16 cellular contexts compared by ENCODE assay signal in the genomic region with DNA sequence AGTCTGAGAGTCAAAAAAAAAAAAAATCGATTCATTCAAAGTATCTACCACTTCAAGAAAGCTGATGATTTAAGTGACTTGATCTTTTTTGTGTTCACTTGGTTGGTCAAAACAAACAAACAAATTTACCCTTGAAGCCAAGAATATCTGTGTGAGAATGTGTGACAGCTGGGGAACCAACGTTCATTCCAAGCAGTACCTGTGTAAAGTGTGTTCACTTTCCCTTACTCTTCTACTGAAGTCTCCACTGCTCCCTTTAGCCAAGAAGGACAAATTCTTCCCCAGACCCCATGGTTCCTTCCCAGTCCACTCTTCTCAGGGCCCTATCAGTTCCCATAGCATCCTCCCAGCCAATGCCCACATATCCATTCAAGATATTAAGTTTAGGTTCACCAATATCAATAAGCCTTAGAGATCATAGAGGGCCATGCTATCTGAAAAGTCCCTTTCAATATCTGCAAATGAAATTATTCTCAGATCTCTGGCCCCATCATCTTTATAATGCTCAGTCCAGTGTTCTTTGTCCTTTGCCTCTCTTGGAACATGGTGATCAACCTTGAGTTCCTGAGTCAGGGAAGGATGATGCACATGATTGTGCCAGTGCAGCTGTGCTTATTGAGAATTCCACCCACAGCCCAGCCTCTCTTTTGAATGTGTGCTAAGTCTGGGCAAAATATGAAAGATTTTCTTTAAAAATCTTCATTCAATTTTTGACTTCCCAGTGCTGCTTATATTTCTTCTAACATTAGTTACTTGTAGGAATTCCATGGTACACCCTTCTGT.
A peak's percentile ranks its signal among the peaks of the same experiment; 100 is the strongest.
DNase-seq lines count a peak whose midpoint lies in the region; ATAC-seq and TF ChIP-seq lines count a peak whose summit lies in the region.
"Had no signal": no experiment of that assay in that cellular context is flagged by ENCODE, and none has a peak within 500 bp of the region (broad histone marks: within the 10 kb centered on the region; RNA-seq: fewer than 3 reads in every experiment).

No MANE protein-coding gene starts in this region.

- H3K4me3 ChIP-seq in endodermal cell (ENCODE audit: low read length) (no peak overlapping the region), mesendoderm (ENCODE audit: low read length) (no peak overlapping the region)
- H3K4me3 ChIP-seq: A549, HAP-1 had no signal

- H3K27me3 ChIP-seq in endodermal cell (ENCODE audit: control insufficient read depth, insufficient read depth, low read length, poor library complexity, severe bottlenecking) (no peaks in the 10 kb centered on the region), mesendoderm (ENCODE audit: insufficient read depth, low read length, poor library complexity) (no peaks in the 10 kb centered on the region)
- H3K27me3 ChIP-seq: BE2C had no signal

- H3K56ac ChIP-seq in mesendoderm (ENCODE audit: low read length) = no peak overlapping the region

- H3K27me3 Mint-ChIP-seq in endodermal cell (ENCODE audit: insufficient read depth) = no peaks in the 10 kb centered on the region
- H3K27me3 Mint-ChIP-seq: CD4-positive, alpha-beta memory T cell had no signal

- no peaks in the 10 kb centered on the region for H3K9me3 Mint-ChIP-seq in endodermal cell
- H3K9me3 Mint-ChIP-seq: CD4-positive, alpha-beta memory T cell; HFFc6 had no signal

- no peak overlapping the region for H3K9ac ChIP-seq in endodermal cell (ENCODE audit: extremely low read depth, low read length, poor library complexity, severe bottlenecking)
- H3K9ac ChIP-seq in mesendoderm (ENCODE audit: low read length) = no peak overlapping the region

- no peak overlapping the region for H4K8ac ChIP-seq in mesendoderm (ENCODE audit: low read depth, low read length)

- H3K4me1 Mint-ChIP-seq in endodermal cell = peaks cover 36% of the 10 kb centered on the region
- H3K4me1 Mint-ChIP-seq: CD4-positive, alpha-beta memory T cell had no signal

- H2AK5ac ChIP-seq in mesendoderm (ENCODE audit: low read length) = peak overlapping the region; percentile 93

- H3K9me3 ChIP-seq in endodermal cell (ENCODE audit: control insufficient read depth, low read length) = peaks cover 1% of the 10 kb centered on the region
- H3K9me3 ChIP-seq: A549, BE2C, HAP-1 had no signal

- peaks cover 9% of the 10 kb centered on the region for H3K79me1 ChIP-seq in mesendoderm (ENCODE audit: low read length)

- H2BK120ac ChIP-seq in mesendoderm (ENCODE audit: low read depth, low read length) = peak overlapping the region; percentile 73

- 83 to 100% methylated on average over 1 of the region's 2 CpGs for WGBS in endodermal cell (ENCODE audit: insufficient coverage in 1 of 2, insufficient read length in 1 of 2), 2 experiments
- WGBS in mesendoderm (ENCODE audit: extremely low coverage, insufficient coverage, low lambda C conversion rate) = no CpG with 5 or more reads among the region's 2 CpGs

- peak overlapping the region; percentile 70 for H3K4ac ChIP-seq in mesendoderm (ENCODE audit: low read depth, low read length)

- H3K4me1 ChIP-seq in endodermal cell (ENCODE audit: control insufficient read depth, insufficient read depth, low read length) (peaks cover 4% of the 10 kb centered on the region), mesendoderm (ENCODE audit: control insufficient read depth, low read depth, low read length) (peaks cover 10% of the 10 kb centered on the region)
- H3K4me1 ChIP-seq: A549, BE2C, HAP-1 had no signal

- no peak for DNase-seq in endodermal cell
- no peak for DNase-seq in mesendoderm
- peak; percentile 22 for DNase-seq in putamen (ENCODE audit: low spot score)
- DNase-seq in SK-N-DZ (ENCODE audit: low spot score) = no peak
- DNase-seq in Kasumi-1 (lab: John Stamatoyannopoulos, UW) = no peak
- DNase-seq: BE2C; CD4-positive, alpha-beta memory T cell; COR-L47; DND-41; GDM1; HFFc6 had no signal

- H4K5ac ChIP-seq in mesendoderm (ENCODE audit: low read length) = peak overlapping the region; percentile 41

- TF ChIP-seq CTCF in endodermal cell (conservative IDR thresholded peaks at IDR 0.05) = no peak

- H3K23ac ChIP-seq in mesendoderm (ENCODE audit: low read length) = no peak overlapping the region

- H3K4me2 ChIP-seq in mesendoderm (ENCODE audit: low read length) = no peak overlapping the region
- H3K4me2 ChIP-seq: A549 had no signal

- H3K27ac ChIP-seq in endodermal cell (ENCODE audit: low read depth, low read length) (no peak overlapping the region), mesendoderm (ENCODE audit: low read depth, low read length) (no peak overlapping the region)
- H3K27ac ChIP-seq: A549, C4-2B had no signal

- H3K4me3 Mint-ChIP-seq in endodermal cell = no peak overlapping the region
- H3K4me3 Mint-ChIP-seq: CD4-positive, alpha-beta memory T cell; HFFc6 had no signal

- peaks cover 2% of the 10 kb centered on the region for H3K79me2 ChIP-seq in mesendoderm (ENCODE audit: control insufficient read depth, insufficient read depth, low read length)

- peak overlapping the region; percentile 51 for H3K18ac ChIP-seq in mesendoderm (ENCODE audit: low read length)

- peak overlapping the region; percentile 40 for H2BK5ac ChIP-seq in mesendoderm (ENCODE audit: low read length)

- H2BK15ac ChIP-seq in mesendoderm (replicated peaks; ENCODE audit: low read depth) = no peak overlapping the region

- H3K27ac Mint-ChIP-seq in endodermal cell = peak overlapping the region; percentile 40
- H3K27ac Mint-ChIP-seq: CD4-positive, alpha-beta memory T cell; HFFc6 had no signal

- H3K36me3 Mint-ChIP-seq in endodermal cell (ENCODE audit: low read depth) = peaks cover 7% of the 10 kb centered on the region
- H3K36me3 Mint-ChIP-seq: CD4-positive, alpha-beta memory T cell had no signal

- ATAC-seq in HG02763 (IDR thresholded peaks at IDR 0.05; ENCODE audit: unreplicated experiment) (no peak), GM19328 (IDR thresholded peaks at IDR 0.05; ENCODE audit: unreplicated experiment) (no peak)
- ATAC-seq: A549 had no signal

- no peaks in the 10 kb centered on the region for H3K36me3 ChIP-seq in endodermal cell (ENCODE audit: control insufficient read depth, insufficient read depth, low read length)
- no peaks in the 10 kb centered on the region for H3K36me3 ChIP-seq in mesendoderm (ENCODE audit: control insufficient read depth, insufficient read depth, low read length)
- H3K36me3 ChIP-seq: BE2C, HAP-1 had no signal
